Comparison of ENCODE assay signal across 8 cellular contexts in genomic region chr1:11273595-11274234, GRCh38. TPM values are rescaled to one million over a fixed set of nuclear protein-coding genes. Genes with fewer than 3 reads are reported as not detected.
DNase-seq lines count a peak whose midpoint lies in the region; ATAC-seq lines count a peak whose summit lies in the region.

No MANE protein-coding gene starts in this region.

- no peaks in the 10 kb centered on the region for H3K27me3 Mint-ChIP-seq in activated T-cell treated with anti-CD3 and anti-CD28 coated beads, Interleukin-2, amount 50 U/mL, for 72 hours (ENCODE audit: low read depth)
- H3K27me3 Mint-ChIP-seq in activated naive CD8-positive, alpha-beta T cell treated with anti-CD3 and anti-CD28 coated beads for 36 hours = no peaks in the 10 kb centered on the region

- DNase-seq in activated T-cell treated with anti-CD3 and anti-CD28 coated beads, Interleukin-2, amount 50 U/mL, for 72 hours = peak in 1 of 2 donors; percentile 5
- DNase-seq in activated T-cell treated with anti-CD3 and anti-CD28 coated beads, Interleukin-2, amount 50 U/mL, for 1 hour = no peak
- no peak for DNase-seq in activated naive CD8-positive, alpha-beta T cell treated with anti-CD3 and anti-CD28 coated beads for 36 hours
- DNase-seq in stimulated activated naive CD8-positive, alpha-beta T cell treated with anti-CD3 and anti-CD28 coated beads, Interleukin-15, Interleukin-2, amounts not matched to agents 100 U/mL and 50 U/mL, for 24 hours = no peak
- DNase-seq in C1 segment of cervical spinal cord (lab: John Stamatoyannopoulos, UW) (no peak), NOMO-1 treated with DMSO at 0.1 percent for 48 hours (lab: John Stamatoyannopoulos, UW; ENCODE audit: unreplicated experiment) (no peak)

- H3K9me3 Mint-ChIP-seq in activated T-cell treated with anti-CD3 and anti-CD28 coated beads, Interleukin-2, amount 50 U/mL, for 72 hours = no peaks in the 10 kb centered on the region
- no peaks in the 10 kb centered on the region for H3K9me3 Mint-ChIP-seq in activated naive CD8-positive, alpha-beta T cell treated with anti-CD3 and anti-CD28 coated beads for 36 hours

- peak overlapping the region; percentile 93 to 96 for H3K4me3 Mint-ChIP-seq in activated T-cell treated with anti-CD3 and anti-CD28 coated beads, Interleukin-2, amount 50 U/mL, for 72 hours
- peak overlapping the region; percentile 98 for H3K4me3 Mint-ChIP-seq in activated naive CD8-positive, alpha-beta T cell treated with anti-CD3 and anti-CD28 coated beads for 36 hours

- H3K9me3 ChIP-seq in iPS-18c (ENCODE audit: control insufficient read depth, insufficient read depth, low read length) = no peaks in the 10 kb centered on the region

- peak overlapping the region; percentile 98 for H3K4me3 ChIP-seq in iPS-18c (ENCODE audit: insufficient read depth, low read depth, low read length)

- peak; percentile 51 to 57 for ATAC-seq in activated T-cell treated with anti-CD3 and anti-CD28 coated beads, Interleukin-2, amount 50 U/mL, for 72 hours (replicated peaks in 1 of 2)
- ATAC-seq in HG03520 (IDR thresholded peaks at IDR 0.05; ENCODE audit: unreplicated experiment) = peak; percentile 33
- peak; percentile 56 for ATAC-seq in stimulated activated naive CD8-positive, alpha-beta T cell treated with anti-CD3 and anti-CD28 coated beads, Interleukin-15, Interleukin-2, amounts not matched to agents 100 U/mL and 50 U/mL, for 24 hours

- peaks cover 49% of the 10 kb centered on the region for H3K4me1 Mint-ChIP-seq in activated T-cell treated with anti-CD3 and anti-CD28 coated beads, Interleukin-2, amount 50 U/mL, for 72 hours (ENCODE audit: low read depth)
- peaks cover 22% of the 10 kb centered on the region for H3K4me1 Mint-ChIP-seq in activated naive CD8-positive, alpha-beta T cell treated with anti-CD3 and anti-CD28 coated beads for 36 hours

- H3K27ac Mint-ChIP-seq in activated T-cell treated with anti-CD3 and anti-CD28 coated beads, Interleukin-2, amount 50 U/mL, for 72 hours = peak overlapping the region; percentile 86
- H3K27ac Mint-ChIP-seq in activated naive CD8-positive, alpha-beta T cell treated with anti-CD3 and anti-CD28 coated beads for 36 hours = peak overlapping the region; percentile 95

- H3K36me3 Mint-ChIP-seq in activated T-cell treated with anti-CD3 and anti-CD28 coated beads, Interleukin-2, amount 50 U/mL, for 72 hours (ENCODE audit: insufficient read depth in 2 of 2) = peaks cover 5 to 11% of the 10 kb centered on the region in 2 donors
- peaks cover 32% of the 10 kb centered on the region for H3K36me3 Mint-ChIP-seq in activated naive CD8-positive, alpha-beta T cell treated with anti-CD3 and anti-CD28 coated beads for 36 hours

RNA-seq across cellular contexts. Expression of gene UBIAD1, which starts 0.7 kb away (rescaled TPM):
- 10 to 100 TPM; 28.5 to 32.9 TPM for total RNA-seq in activated T-cell treated with anti-CD3 and anti-CD28 coated beads, Interleukin-2, amount 50 U/mL, for 72 hours
- total RNA-seq in activated naive CD8-positive, alpha-beta T cell treated with anti-CD3 and anti-CD28 coated beads for 36 hours = 10 to 100 TPM; 39.1 to 41.4 TPM

RNA-seq across cellular contexts. Expression of gene MTOR, which starts 11.4 kb away (rescaled TPM):
- 10 to 100 TPM; 32.6 to 38.3 TPM for total RNA-seq in activated T-cell treated with anti-CD3 and anti-CD28 coated beads, Interleukin-2, amount 50 U/mL, for 72 hours
- 10 to 100 TPM; 43.0 to 45.2 TPM for total RNA-seq in activated naive CD8-positive, alpha-beta T cell treated with anti-CD3 and anti-CD28 coated beads for 36 hours
